1 cellular context compared by ENCODE assay signal in the genomic region with DNA sequence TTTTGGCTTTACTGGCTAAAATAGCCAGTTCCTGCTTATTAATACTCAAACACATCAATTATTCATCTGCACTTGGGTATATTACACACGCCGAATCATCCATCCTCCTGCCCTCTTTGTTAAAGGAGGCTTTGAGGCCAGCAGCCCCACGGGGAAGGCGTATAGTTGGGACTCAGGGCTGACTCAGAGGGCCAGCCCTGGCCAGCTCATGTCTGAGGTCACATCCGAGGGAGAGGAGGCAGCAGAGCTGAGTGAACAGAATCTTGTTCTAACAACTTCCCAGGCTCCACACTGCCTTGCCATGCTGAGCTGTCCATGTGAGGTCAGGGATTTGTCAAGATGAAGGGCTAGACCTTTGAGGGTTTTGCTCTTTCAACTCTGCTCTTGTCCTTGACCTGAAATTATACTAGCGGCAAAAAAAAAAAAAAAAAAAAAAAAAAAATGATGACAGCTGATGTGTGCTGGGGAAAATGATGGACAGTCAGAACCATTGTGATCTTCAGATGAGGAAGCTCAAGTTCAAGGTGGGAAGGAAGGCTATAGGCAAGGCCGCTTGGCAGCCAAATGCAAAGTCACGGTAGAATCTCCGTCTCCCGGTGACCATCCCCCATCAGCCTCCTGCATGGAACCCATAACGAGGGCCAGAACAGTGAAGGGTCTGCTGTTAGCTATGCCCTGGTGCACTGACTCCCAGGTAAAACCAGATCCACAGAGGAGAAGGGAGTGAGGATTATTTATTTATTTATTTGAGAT.
A peak's percentile ranks its signal among the peaks of the same experiment; 100 is the strongest.
TF ChIP-seq lines count a peak whose summit lies in the region.

No MANE protein-coding gene starts in this region.

TF ChIP-seq in K562, 482 proteins besides CTCF, POLR2A, EP300 and RAD21 (continued from another document):
- TF ChIP-seq, protein P1, sequence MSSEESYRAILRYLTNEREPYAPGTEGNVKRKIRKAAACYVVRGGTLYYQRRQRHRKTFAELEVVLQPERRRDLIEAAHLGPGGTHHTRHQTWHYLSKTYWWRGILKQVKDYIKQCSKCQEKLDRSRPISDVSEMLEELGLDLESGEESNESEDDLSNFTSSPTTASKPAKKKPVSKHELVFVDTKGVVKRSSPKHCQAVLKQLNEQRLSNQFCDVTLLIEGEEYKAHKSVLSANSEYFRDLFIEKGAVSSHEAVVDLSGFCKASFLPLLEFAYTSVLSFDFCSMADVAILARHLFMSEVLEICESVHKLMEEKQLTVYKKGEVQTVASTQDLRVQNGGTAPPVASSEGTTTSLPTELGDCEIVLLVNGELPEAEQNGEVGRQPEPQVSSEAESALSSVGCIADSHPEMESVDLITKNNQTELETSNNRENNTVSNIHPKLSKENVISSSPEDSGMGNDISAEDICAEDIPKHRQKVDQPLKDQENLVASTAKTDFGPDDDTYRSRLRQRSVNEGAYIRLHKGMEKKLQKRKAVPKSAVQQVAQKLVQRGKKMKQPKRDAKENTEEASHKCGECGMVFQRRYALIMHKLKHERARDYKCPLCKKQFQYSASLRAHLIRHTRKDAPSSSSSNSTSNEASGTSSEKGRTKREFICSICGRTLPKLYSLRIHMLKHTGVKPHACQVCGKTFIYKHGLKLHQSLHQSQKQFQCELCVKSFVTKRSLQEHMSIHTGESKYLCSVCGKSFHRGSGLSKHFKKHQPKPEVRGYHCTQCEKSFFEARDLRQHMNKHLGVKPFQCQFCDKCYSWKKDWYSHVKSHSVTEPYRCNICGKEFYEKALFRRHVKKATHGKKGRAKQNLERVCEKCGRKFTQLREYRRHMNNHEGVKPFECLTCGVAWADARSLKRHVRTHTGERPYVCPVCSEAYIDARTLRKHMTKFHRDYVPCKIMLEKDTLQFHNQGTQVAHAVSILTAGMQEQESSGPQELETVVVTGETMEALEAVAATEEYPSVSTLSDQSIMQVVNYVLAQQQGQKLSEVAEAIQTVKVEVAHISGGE (CRISPR knock-in tag; IDR thresholded peaks at IDR 0.05), result peak in 1 of 3 experiments; percentile 40; a peak in 1 of 6 replicates
- TF ChIP-seq RAD51 (IDR thresholded peaks at IDR 0.05; ENCODE audit: borderline replicate concordance, low read depth) (no peak), ZBED1 (IDR thresholded peaks at IDR 0.05) (no peak), JUND (IDR thresholded peaks at IDR 0.05; ENCODE audit: borderline replicate concordance, low read depth, low read length) (peak; percentile 77; the same call in 1 of the 2 replicates), JUND (tag; IDR thresholded peaks at IDR 0.05; ENCODE audit: borderline replicate concordance, low read depth, low read length) (peak; percentile 73; the same call in 1 of the 3 replicates), TAL1 (IDR thresholded peaks at IDR 0.05) (no peak), CEBPB (tag; IDR thresholded peaks at IDR 0.05) (no peak), CAMTA2 (CRISPR knock-in tag; conservative IDR thresholded peaks at IDR 0.05) (no peak), BRCA1 (IDR thresholded peaks at IDR 0.05) (no peak), BRCA1 (CRISPR knock-in tag; IDR thresholded peaks at IDR 0.05) (no peak), CEBPG (CRISPR knock-in tag; IDR thresholded peaks at IDR 0.05) (no peak), CEBPG (tag; conservative IDR thresholded peaks at IDR 0.05 in 1 of 2, IDR thresholded peaks at IDR 0.05 in 1 of 2) (no peak), C11orf30 (IDR thresholded peaks at IDR 0.05; ENCODE audit: low read depth) (peak; percentile 38; the same call in 1 of the 2 replicates), ZNF347 (CRISPR knock-in tag; IDR thresholded peaks at IDR 0.05; ENCODE audit: low read depth) (no peak), ZNF740 (CRISPR knock-in tag; IDR thresholded peaks at IDR 0.05) (no peak), ZNF740 (tag; IDR thresholded peaks at IDR 0.05) (no peak), ARID2 (IDR thresholded peaks at IDR 0.05) (no peak), ZFP36 (IDR thresholded peaks at IDR 0.05; ENCODE audit: low read depth, low read length, partially characterized antibody) (no peak), ATF3 (IDR thresholded peaks at IDR 0.05) (peak; percentile 72), ATF3 (CRISPR knock-in tag; conservative IDR thresholded peaks at IDR 0.05) (no peak), SMARCE1 (IDR thresholded peaks at IDR 0.05) (peak; percentile 49), JUN (IDR thresholded peaks at IDR 0.05; ENCODE audit: borderline replicate concordance, low read depth, low read length) (peak; percentile 76; the same call in 1 of the 2 replicates), JUN (CRISPR knock-in tag; IDR thresholded peaks at IDR 0.05; ENCODE audit: borderline replicate concordance) (no peak), ATF7 (IDR thresholded peaks at IDR 0.05) (peak; percentile 26; the same call in 1 of the 2 replicates)
- TF ChIP-seq, protein P2, sequence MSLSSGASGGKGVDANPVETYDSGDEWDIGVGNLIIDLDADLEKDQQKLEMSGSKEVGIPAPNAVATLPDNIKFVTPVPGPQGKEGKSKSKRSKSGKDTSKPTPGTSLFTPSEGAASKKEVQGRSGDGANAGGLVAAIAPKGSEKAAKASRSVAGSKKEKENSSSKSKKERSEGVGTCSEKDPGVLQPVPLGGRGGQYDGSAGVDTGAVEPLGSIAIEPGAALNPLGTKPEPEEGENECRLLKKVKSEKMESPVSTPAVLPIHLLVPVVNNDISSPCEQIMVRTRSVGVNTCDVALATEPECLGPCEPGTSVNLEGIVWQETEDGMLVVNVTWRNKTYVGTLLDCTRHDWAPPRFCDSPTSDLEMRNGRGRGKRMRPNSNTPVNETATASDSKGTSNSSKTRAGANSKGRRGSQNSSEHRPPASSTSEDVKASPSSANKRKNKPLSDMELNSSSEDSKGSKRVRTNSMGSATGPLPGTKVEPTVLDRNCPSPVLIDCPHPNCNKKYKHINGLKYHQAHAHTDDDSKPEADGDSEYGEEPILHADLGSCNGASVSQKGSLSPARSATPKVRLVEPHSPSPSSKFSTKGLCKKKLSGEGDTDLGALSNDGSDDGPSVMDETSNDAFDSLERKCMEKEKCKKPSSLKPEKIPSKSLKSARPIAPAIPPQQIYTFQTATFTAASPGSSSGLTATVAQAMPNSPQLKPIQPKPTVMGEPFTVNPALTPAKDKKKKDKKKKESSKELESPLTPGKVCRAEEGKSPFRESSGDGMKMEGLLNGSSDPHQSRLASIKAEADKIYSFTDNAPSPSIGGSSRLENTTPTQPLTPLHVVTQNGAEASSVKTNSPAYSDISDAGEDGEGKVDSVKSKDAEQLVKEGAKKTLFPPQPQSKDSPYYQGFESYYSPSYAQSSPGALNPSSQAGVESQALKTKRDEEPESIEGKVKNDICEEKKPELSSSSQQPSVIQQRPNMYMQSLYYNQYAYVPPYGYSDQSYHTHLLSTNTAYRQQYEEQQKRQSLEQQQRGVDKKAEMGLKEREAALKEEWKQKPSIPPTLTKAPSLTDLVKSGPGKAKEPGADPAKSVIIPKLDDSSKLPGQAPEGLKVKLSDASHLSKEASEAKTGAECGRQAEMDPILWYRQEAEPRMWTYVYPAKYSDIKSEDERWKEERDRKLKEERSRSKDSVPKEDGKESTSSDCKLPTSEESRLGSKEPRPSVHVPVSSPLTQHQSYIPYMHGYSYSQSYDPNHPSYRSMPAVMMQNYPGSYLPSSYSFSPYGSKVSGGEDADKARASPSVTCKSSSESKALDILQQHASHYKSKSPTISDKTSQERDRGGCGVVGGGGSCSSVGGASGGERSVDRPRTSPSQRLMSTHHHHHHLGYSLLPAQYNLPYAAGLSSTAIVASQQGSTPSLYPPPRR (CRISPR knock-in tag; IDR thresholded peaks at IDR 0.05; ENCODE audit: borderline replicate concordance), result no peak
